17 cellular contexts compared by ENCODE assay signal in genomic region chr6:141956046-141956761, GRCh38.
DNase-seq lines count a peak whose midpoint lies in the region; ATAC-seq and TF ChIP-seq lines count a peak whose summit lies in the region.
"Had no signal": no experiment of that assay in that cellular context is flagged by ENCODE, and none has a peak within 500 bp of the region (broad histone marks: within the 10 kb centered on the region; RNA-seq: fewer than 3 reads in every experiment).

No MANE protein-coding gene starts in this region.

- H3K27me3 Mint-ChIP-seq in endodermal cell (ENCODE audit: insufficient read depth) = no peaks in the 10 kb centered on the region
- H3K27me3 Mint-ChIP-seq: activated CD8-positive, alpha-beta memory T cell treated with anti-CD3 and anti-CD28 coated beads, Interleukin-2, amount 10 ng/mL, durations not matched to agents 7 days and 5 days; activated naive CD8-positive, alpha-beta T cell; CD4-positive, alpha-beta T cell had no signal

- peaks cover 46% of the 10 kb centered on the region for H3K9me3 Mint-ChIP-seq in endodermal cell

- no peaks in the 10 kb centered on the region for H3K36me3 ChIP-seq in endodermal cell (ENCODE audit: control insufficient read depth, insufficient read depth, low read length)

- TF ChIP-seq CTCF in endodermal cell (conservative IDR thresholded peaks at IDR 0.05) = no peak
- TF ChIP-seq CTCF in GM13976 (IDR thresholded peaks at IDR 0.05; ENCODE audit: borderline replicate concordance, control extremely low read depth, extremely low read depth, insufficient read depth, missing control alignments) = no peak

- no peak overlapping the region for H3K4me3 Mint-ChIP-seq in endodermal cell
- H3K4me3 Mint-ChIP-seq: activated CD8-positive, alpha-beta memory T cell treated with anti-CD3 and anti-CD28 coated beads, Interleukin-2, amount 10 ng/mL, durations not matched to agents 7 days and 5 days; activated naive CD8-positive, alpha-beta T cell; CD4-positive, alpha-beta T cell had no signal

- no peak overlapping the region for H3K9ac ChIP-seq in endodermal cell (ENCODE audit: extremely low read depth, low read length, poor library complexity, severe bottlenecking)
- H3K9ac ChIP-seq: parathyroid adenoma had no signal

- H3K27me3 ChIP-seq in endodermal cell (ENCODE audit: control insufficient read depth, insufficient read depth, low read length, poor library complexity, severe bottlenecking) = no peaks in the 10 kb centered on the region

- H3K36me3 Mint-ChIP-seq in endodermal cell (ENCODE audit: low read depth) = peaks cover 30% of the 10 kb centered on the region

- DNase-seq in DMS79 (lab: John Stamatoyannopoulos, UW) (peak; percentile 7), NCI-H1105 (lab: John Stamatoyannopoulos, UW) (peak; percentile 74), endodermal cell (no peak), myocyte (ENCODE audit: low read depth) (peak; percentile 80), cerebellar nuclear complex (lab: John Stamatoyannopoulos, UW) (no peak), GM13976 (ENCODE audit: low spot score) (no peak), 8988T (no peak)
- DNase-seq: activated CD8-positive, alpha-beta memory T cell treated with anti-CD3 and anti-CD28 coated beads, Interleukin-2, amount 10 ng/mL, durations not matched to agents 7 days and 5 days; CD4-positive, alpha-beta T cell; glutamatergic neuron; H7; stimulated activated naive CD4-positive, alpha-beta T cell had no signal

- peaks cover 43% of the 10 kb centered on the region for H3K4me1 Mint-ChIP-seq in endodermal cell
- H3K4me1 Mint-ChIP-seq: activated CD8-positive, alpha-beta memory T cell treated with anti-CD3 and anti-CD28 coated beads, Interleukin-2, amount 10 ng/mL, durations not matched to agents 7 days and 5 days had no signal

- no peak for ATAC-seq in GM21367 (IDR thresholded peaks at IDR 0.05; ENCODE audit: unreplicated experiment)
- ATAC-seq: activated CD8-positive, alpha-beta memory T cell treated with anti-CD3 and anti-CD28 coated beads, Interleukin-2, amount 10 ng/mL, durations not matched to agents 7 days and 5 days had no signal

- no peak overlapping the region for H3K27ac Mint-ChIP-seq in endodermal cell
- H3K27ac Mint-ChIP-seq: activated CD8-positive, alpha-beta memory T cell treated with anti-CD3 and anti-CD28 coated beads, Interleukin-2, amount 10 ng/mL, durations not matched to agents 7 days and 5 days; activated naive CD8-positive, alpha-beta T cell; CD4-positive, alpha-beta T cell had no signal

- WGBS in endodermal cell (ENCODE audit: insufficient coverage in 1 of 2, insufficient read length in 1 of 2), 2 experiments = 87 to 90% methylated on average over 3 of the region's 3 CpGs

- peak overlapping the region; percentile 19 for H3K4me3 ChIP-seq in endodermal cell (ENCODE audit: low read length)
- H3K4me3 ChIP-seq: coronary artery, lung had no signal

- in situ Hi-C loops in GM13976 (cut with MboI; ENCODE audit: low sequenced_read_pairs, unreplicated experiment) = no loop called here

- H3K27ac ChIP-seq in endodermal cell (ENCODE audit: low read depth, low read length) = no peak overlapping the region
- H3K27ac ChIP-seq: coronary artery, parathyroid adenoma had no signal

- peaks cover 28% of the 10 kb centered on the region for H3K9me3 ChIP-seq in endodermal cell (ENCODE audit: control insufficient read depth, low read length)

- peaks cover 14% of the 10 kb centered on the region for H3K4me1 ChIP-seq in endodermal cell (ENCODE audit: control insufficient read depth, insufficient read depth, low read length)
- H3K4me1 ChIP-seq: parathyroid adenoma had no signal

Comparison
In these comparisons a context has a peak if more than half of its experiments do, and no peak if none do; other contexts are left out.
1. DNase-seq: peak in DMS79 (single experiment), NCI-H1105 (single experiment) and myocyte (single experiment); none in endodermal cell (single experiment), cerebellar nuclear complex (0 of 2), GM13976 (single experiment) and 8988T (single experiment).